ENCODE assay signal across 19 cellular contexts in the genomic region with DNA sequence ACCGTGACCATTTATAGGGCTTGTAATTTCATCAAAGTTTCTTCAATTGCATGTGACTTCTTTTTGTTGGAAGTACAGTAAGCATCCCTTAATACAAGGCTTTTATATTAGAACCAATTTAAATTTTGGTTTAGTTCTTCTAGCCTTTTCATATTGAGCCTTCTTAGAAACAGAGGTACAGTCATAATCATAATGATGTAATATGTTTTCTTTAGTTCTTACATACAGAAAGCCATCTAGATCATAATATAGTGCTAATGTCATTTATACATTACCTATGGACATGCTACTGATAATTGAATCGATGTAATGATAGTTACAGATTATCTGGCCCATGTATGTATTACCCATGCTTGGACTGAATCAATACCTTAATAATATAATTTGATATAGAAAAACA.
DNase-seq lines count a peak whose midpoint lies in the region; ATAC-seq, FAIRE-seq and TF ChIP-seq lines count a peak whose summit lies in the region.
"Had no signal": no experiment of that assay in that cellular context is flagged by ENCODE, and none has a peak within 500 bp of the region (broad histone marks: within the 10 kb centered on the region; RNA-seq: fewer than 3 reads in every experiment).

No MANE protein-coding gene starts in this region.

- H3K9me3 ChIP-seq in GM23248 (ENCODE audit: low read depth) (no peaks in the 10 kb centered on the region), GM12878 (replicated peaks; ENCODE audit: control insufficient read depth, insufficient read depth, low read length) (no peaks in the 10 kb centered on the region), mammary epithelial cell (replicated peaks; ENCODE audit: insufficient read depth, low read length) (no peaks in the 10 kb centered on the region)
- H3K9me3 ChIP-seq: BLaER1, Caco-2 had no signal

- H3K36me3 Mint-ChIP-seq in stimulated activated effector memory CD8-positive, alpha-beta T cell treated with anti-CD3 and anti-CD28 coated beads, Interleukin-12 subunit alpha, Interleukin-12 subunit beta, amount 100 ng/mL, for 72 hours: no peaks in the 10 kb centered on the region
- H3K36me3 Mint-ChIP-seq in MCF 10A (ENCODE audit: insufficient read depth, unreplicated experiment): peaks cover 12% of the 10 kb centered on the region

- FAIRE-seq in GM12878 (lab: Jason Lieb, UNC): no peak
- FAIRE-seq: GM12892, H1 had no signal

- H3K79me2 ChIP-seq in GM23248 (ENCODE audit: insufficient read depth): peaks cover 11% of the 10 kb centered on the region
- no peaks in the 10 kb centered on the region for H3K79me2 ChIP-seq in GM12878 (ENCODE audit: control insufficient read depth, insufficient read depth, low read length)
- peaks cover 2% of the 10 kb centered on the region for H3K79me2 ChIP-seq in mammary epithelial cell (ENCODE audit: insufficient read depth, low read length)

- SMC1A ChIA-PET in GM12878 (lab: Charles Lee; ENCODE audit: uncharacterized antibody, unreplicated experiment): no interaction called here

- no peak for TF ChIP-seq EP300 in GM12878 (IDR thresholded peaks at IDR 0.05; ENCODE audit: borderline replicate concordance in 1 of 2, control insufficient read depth in 1 of 2, low read depth in 2 of 2, low read length in 2 of 2)

- H4K20me1 ChIP-seq in GM23248 (ENCODE audit: insufficient read depth) (no peaks in the 10 kb centered on the region; the same call in 1 of the 2 replicates), GM12878 (ENCODE audit: control insufficient read depth, insufficient read depth) (no peaks in the 10 kb centered on the region), mammary epithelial cell (ENCODE audit: insufficient read depth, low read length) (no peaks in the 10 kb centered on the region)
- H4K20me1 ChIP-seq: BLaER1 had no signal

- H3K4me2 ChIP-seq in GM23248 (ENCODE audit: unreplicated experiment) (no peak overlapping the region), GM12878 (ENCODE audit: control insufficient read depth, insufficient read depth) (no peak overlapping the region), mammary epithelial cell (ENCODE audit: insufficient read depth, low read depth, low read length) (no peak overlapping the region)
- H3K4me2 ChIP-seq: BLaER1 had no signal

- ATAC-seq in GM12878: peak; percentile 39; the same call in 1 of the 3 replicates
- ATAC-seq in stimulated activated effector memory CD8-positive, alpha-beta T cell treated with anti-CD3 and anti-CD28 coated beads, Interleukin-12 subunit alpha, Interleukin-12 subunit beta, amount 100 ng/mL, for 72 hours: peak; percentile 60
- ATAC-seq: CD8-positive, alpha-beta T cell had no signal

- H3K27me3 Mint-ChIP-seq in MCF 10A (ENCODE audit: insufficient read depth, unreplicated experiment): no peaks in the 10 kb centered on the region
- H3K27me3 Mint-ChIP-seq: B cell; CD4-positive, CD25-positive, alpha-beta regulatory T cell had no signal

- POLR2A ChIA-PET in GM12878 (lab: Charles Lee) (no interaction called here), MCF 10A (lab: Yijun Ruan, JAX) (no interaction called here), GM10248 (lab: Yijun Ruan, JAX) (no interaction called here)

- H2AFZ ChIP-seq in GM23248: no peak overlapping the region
- H2AFZ ChIP-seq in GM12878 (ENCODE audit: control insufficient read depth, low read depth, low read length): no peak overlapping the region
- H2AFZ ChIP-seq in mammary epithelial cell (ENCODE audit: low read depth, low read length): no peak overlapping the region

- intact Hi-C loops in GM12878 (cut with micrococcal nuclease; ENCODE audit: unreplicated experiment) (no loop called here), MCF 10A (cut with micrococcal nuclease) (loop anchor here (10.0 kb wide), 1 partner anchor 244 kb away; no protein-coding TSS in a partner anchor), mammary epithelial cell (cut with micrococcal nuclease) (loop anchor here (10.0 kb wide), 2 partner anchors 156 to 244 kb away; no protein-coding TSS in a partner anchor)

- H3K27me3 ChIP-seq in GM23248 (replicated peaks; ENCODE audit: insufficient read depth) (no peaks in the 10 kb centered on the region), GM12878 (replicated peaks in 1 of 2; ENCODE audit: control insufficient read depth in 2 of 2, insufficient read depth in 2 of 2, low read length in 1 of 2) (no peaks in the 10 kb centered on the region), mammary epithelial cell (ENCODE audit: insufficient read depth, low read length) (no peaks in the 10 kb centered on the region)
- H3K27me3 ChIP-seq: BLaER1 had no signal

- dilution Hi-C loops in mammary epithelial cell (cut with HindIII; ENCODE audit: low sequenced_read_pairs): no loop called here

- no peak overlapping the region for H3K9ac ChIP-seq in GM23248
- no peak overlapping the region for H3K9ac ChIP-seq in GM12878 (ENCODE audit: control insufficient read depth, insufficient read depth, low read length)
- H3K9ac ChIP-seq in mammary epithelial cell (ENCODE audit: insufficient read depth, low read length): no peak overlapping the region
- H3K9ac ChIP-seq: BLaER1 had no signal

- H3F3A ChIP-seq in GM23248 (ENCODE audit: insufficient read depth): peaks cover 55% of the 10 kb centered on the region

- H3K9me2 ChIP-seq in GM23248 (ENCODE audit: insufficient read depth): no peaks in the 10 kb centered on the region

- CTCF ChIA-PET in GM12878 (lab: Yijun Ruan, JAX) (interaction anchor here (1.0 kb wide), 1 partner anchor 72 kb away, joined by 3 read pairs; no protein-coding TSS in a partner anchor), MCF 10A (lab: Yijun Ruan, JAX) (interaction anchor here (0.7 to 1.8 kb wide), 2 partner anchors 154 to 235 kb away, joined by 3 read pairs; a partner anchor contains a TSS), mammary epithelial cell (lab: Charles Lee; ENCODE audit: low non-redundant PET) (no interaction called here), GM10248 (lab: Yijun Ruan, JAX) (no interaction called here)

- H3K36me3 ChIP-seq in GM23248 (ENCODE audit: low read depth) (peaks cover 21% of the 10 kb centered on the region), GM12878 (ENCODE audit: control insufficient read depth in 2 of 2, insufficient read depth in 2 of 2, low read length in 1 of 2) (no peaks in the 10 kb centered on the region), mammary epithelial cell (ENCODE audit: insufficient read depth, low read length) (peaks cover 16% of the 10 kb centered on the region)

- DNase-seq in GM23248 (no peak), GM12878 (ENCODE audit: low read depth, low spot score) (no peak), MCF 10A (ENCODE audit: unreplicated experiment) (no peak), mammary epithelial cell (no peak), GM10248 (ENCODE audit: extremely low spot score) (no peak)
- no peak for DNase-seq in stimulated activated effector memory CD8-positive, alpha-beta T cell treated with anti-CD3 and anti-CD28 coated beads, Interleukin-12 subunit alpha, Interleukin-12 subunit beta, amount 100 ng/mL, for 72 hours (ENCODE audit: low spot score in 2 of 2)
- DNase-seq: Caco-2; CD4-positive, CD25-positive, alpha-beta regulatory T cell; CD8-positive, alpha-beta T cell; DMS153; DND-41; GDM1; H7; HCEC 1CT had no signal

- TF ChIP-seq CTCF in GM12878 (IDR thresholded peaks at IDR 0.05 in 2 of 3, conservative IDR thresholded peaks at IDR 0.05 in 1 of 3; ENCODE audit: control insufficient read depth in 2 of 3, extremely low read depth in 1 of 3, insufficient read depth in 1 of 3, low read depth in 3 of 3, low read length in 3 of 3): no peak
- TF ChIP-seq CTCF in MCF 10A (IDR thresholded peaks at IDR 0.05; ENCODE audit: unreplicated experiment): no peak
- TF ChIP-seq CTCF in mammary epithelial cell (conservative IDR thresholded peaks at IDR 0.05 in 1 of 2, IDR thresholded peaks at IDR 0.05 in 1 of 2; ENCODE audit: extremely low read depth in 1 of 2, insufficient read depth in 1 of 2, low read depth in 1 of 2, low read length in 2 of 2): no peak
- TF ChIP-seq CTCF in GM10248 (IDR thresholded peaks at IDR 0.05; ENCODE audit: control extremely low read depth, extremely low read depth, low read depth, missing control alignments): no peak

- H3K27ac ChIP-seq in GM23248 (peak overlapping the region; percentile 52; the same call in 1 of the 2 replicates), GM12878 (ENCODE audit: control insufficient read depth, insufficient read depth) (no peak overlapping the region), mammary epithelial cell (ENCODE audit: insufficient read depth, low read depth, low read length) (no peak overlapping the region)
- H3K27ac ChIP-seq: BLaER1, C4-2B had no signal

- TF ChIP-seq POLR2A in GM12878 (IDR thresholded peaks at IDR 0.05; ENCODE audit: low read depth, low read length): no peak

- 97 to 100% methylated on average over 2 of the region's 2 CpGs for WGBS in GM23248 (ENCODE audit: low coverage in 1 of 2, low lambda C conversion rate in 2 of 2, missing lambda C conversion rate in 2 of 2), 2 experiments
- WGBS in GM12878 (ENCODE audit: insufficient coverage, insufficient replicate concordance, low lambda C conversion rate, missing lambda C conversion rate): 73% methylated on average over 2 of the region's 2 CpGs
- WGBS in mammary epithelial cell (ENCODE audit: low coverage, missing lambda C conversion rate): 100% methylated on average over 2 of the region's 2 CpGs

- no peak overlapping the region for H3K4me3 Mint-ChIP-seq in stimulated activated effector memory CD8-positive, alpha-beta T cell treated with anti-CD3 and anti-CD28 coated beads, Interleukin-12 subunit alpha, Interleukin-12 subunit beta, amount 100 ng/mL, for 72 hours
- no peak overlapping the region for H3K4me3 Mint-ChIP-seq in MCF 10A (ENCODE audit: unreplicated experiment)
- H3K4me3 Mint-ChIP-seq: B cell; CD4-positive, CD25-positive, alpha-beta regulatory T cell; CD8-positive, alpha-beta T cell had no signal

- H3K4me3 ChIP-seq in GM23248 (no peak overlapping the region), GM12878 (no peak overlapping the region), mammary epithelial cell (replicated peaks in 1 of 3; ENCODE audit: insufficient read depth in 1 of 3, low read depth in 2 of 3, low read length in 3 of 3) (no peak overlapping the region)
- H3K4me3 ChIP-seq: BLaER1 had no signal

- RAD21 ChIA-PET in GM12878 (lab: Charles Lee; ENCODE audit: unreplicated experiment): no interaction called here

- in situ Hi-C loops in GM23248 (cut with MboI) (no loop called here), GM12878 (cut with MboI) (no loop called here), mammary epithelial cell (cut with MboI; ENCODE audit: low sequenced_read_pairs in 2 of 2) (no loop called here)

- H3K4me1 Mint-ChIP-seq in stimulated activated effector memory CD8-positive, alpha-beta T cell treated with anti-CD3 and anti-CD28 coated beads, Interleukin-12 subunit alpha, Interleukin-12 subunit beta, amount 100 ng/mL, for 72 hours: no peaks in the 10 kb centered on the region
- H3K4me1 Mint-ChIP-seq in MCF 10A (ENCODE audit: insufficient read depth, unreplicated experiment): peaks cover 12% of the 10 kb centered on the region
- H3K4me1 Mint-ChIP-seq: B cell had no signal

- peaks cover 22% of the 10 kb centered on the region for H3K4me1 ChIP-seq in GM23248 (ENCODE audit: insufficient read depth)
- no peaks in the 10 kb centered on the region for H3K4me1 ChIP-seq in GM12878 (ENCODE audit: control insufficient read depth, insufficient read depth, low read length)
- peaks cover 9% of the 10 kb centered on the region for H3K4me1 ChIP-seq in mammary epithelial cell (ENCODE audit: insufficient read depth, low read length)
- H3K4me1 ChIP-seq: BLaER1, Caco-2 had no signal

- BruUV-seq in GM12878 (replicated peaks; lab: Mats Ljungman, UMichigan) (no TSS peak), MCF 10A (replicated peaks; lab: Mats Ljungman, UMichigan) (no TSS peak), mammary epithelial cell (replicated peaks; lab: Mats Ljungman, UMichigan) (no TSS peak)

- H3K27ac Mint-ChIP-seq in stimulated activated effector memory CD8-positive, alpha-beta T cell treated with anti-CD3 and anti-CD28 coated beads, Interleukin-12 subunit alpha, Interleukin-12 subunit beta, amount 100 ng/mL, for 72 hours: no peak overlapping the region
- no peak overlapping the region for H3K27ac Mint-ChIP-seq in MCF 10A (ENCODE audit: low read depth, unreplicated experiment)
- H3K27ac Mint-ChIP-seq: B cell; CD4-positive, CD25-positive, alpha-beta regulatory T cell; CD8-positive, alpha-beta T cell had no signal

- TF ChIP-seq RAD21 in GM12878 (IDR thresholded peaks at IDR 0.05; ENCODE audit: insufficient read depth, low read depth, low read length): no peak

- H3K9me3 Mint-ChIP-seq in stimulated activated effector memory CD8-positive, alpha-beta T cell treated with anti-CD3 and anti-CD28 coated beads, Interleukin-12 subunit alpha, Interleukin-12 subunit beta, amount 100 ng/mL, for 72 hours: no peaks in the 10 kb centered on the region
- H3K9me3 Mint-ChIP-seq in MCF 10A (ENCODE audit: unreplicated experiment): no peaks in the 10 kb centered on the region
- H3K9me3 Mint-ChIP-seq: CD4-positive, CD25-positive, alpha-beta regulatory T cell; CD8-positive, alpha-beta T cell had no signal

Comparison
In these comparisons a context has a peak if more than half of its experiments do, and no peak if none do; other contexts are left out.
1. CTCF ChIA-PET loops: an anchor here in GM12878 (1.0 kb wide) and MCF 10A (0.7 to 1.8 kb wide); none called in mammary epithelial cell and GM10248.